In genomic region chr7:55127135-55127551, GRCh38 we compare ENCODE assay signal across 11 cellular contexts.
DNase-seq lines count a peak whose midpoint lies in the region; ATAC-seq and TF ChIP-seq lines count a peak whose summit lies in the region.
"Had no signal": no experiment of that assay in that cellular context is flagged by ENCODE, and none has a peak within 500 bp of the region (broad histone marks: within the 10 kb centered on the region; RNA-seq: fewer than 3 reads in every experiment).

No MANE protein-coding gene starts in this region.

- POLR2A ChIA-PET in HCT116 (lab: Charles Lee) = no interaction called here

- peak overlapping the region; percentile 70 for H3K4me2 ChIP-seq in HCT116 (ENCODE audit: low read length)

- intact Hi-C loops in HCT116 (cut with micrococcal nuclease) = no loop called here

- H3K79me2 ChIP-seq in HCT116 (ENCODE audit: insufficient read depth, low read length) = peaks cover 52% of the 10 kb centered on the region; the same call in 1 of the 2 replicates

- H3K4me1 ChIP-seq in HCT116 (ENCODE audit: control insufficient read depth in 1 of 2, insufficient read depth in 2 of 2, low read length in 2 of 2) = peaks cover 58 to 78% of the 10 kb centered on the region in 2 experiments
- H3K4me1 ChIP-seq in SJSA1 (replicated peaks) = peaks cover 55% of the 10 kb centered on the region
- peaks cover 47% of the 10 kb centered on the region for H3K4me1 ChIP-seq in stomach smooth muscle (ENCODE audit: control insufficient read depth, insufficient read depth, low read length)

- H3K9ac ChIP-seq in HCT116 (ENCODE audit: low read length) (no peak overlapping the region), stomach smooth muscle (ENCODE audit: low read length in 2 of 2) (no peak overlapping the region)

- H3K27me3 ChIP-seq in HCT116 (ENCODE audit: insufficient read depth, low read length) (no peaks in the 10 kb centered on the region), SJSA1 (replicated peaks) (no peaks in the 10 kb centered on the region), stomach smooth muscle (ENCODE audit: control insufficient read depth in 1 of 2, insufficient read depth in 2 of 2, low read length in 2 of 2) (no peaks in the 10 kb centered on the region)

- H3K36me3 ChIP-seq in HCT116 (ENCODE audit: control insufficient read depth in 1 of 2, insufficient read depth in 2 of 2, low read length in 2 of 2) = peaks cover 0 to 8% of the 10 kb centered on the region in 2 experiments; a peak in 1 of 4 replicates
- no peaks in the 10 kb centered on the region for H3K36me3 ChIP-seq in SJSA1
- no peaks in the 10 kb centered on the region for H3K36me3 ChIP-seq in stomach smooth muscle (ENCODE audit: control insufficient read depth in 2 of 2, insufficient read depth in 2 of 2, low read length in 2 of 2)

- no peak for TF ChIP-seq RAD21 in HCT116 (IDR thresholded peaks at IDR 0.05; ENCODE audit: low read depth)

- TF ChIP-seq POLR2A in HCT116 (IDR thresholded peaks at IDR 0.05; ENCODE audit: borderline replicate concordance, extremely low read depth, insufficient read depth, insufficient read length) = no peak

- H3K9me2 ChIP-seq in HCT116 (ENCODE audit: insufficient read depth) = no peaks in the 10 kb centered on the region

- H4K20me1 ChIP-seq in HCT116 (ENCODE audit: insufficient read depth) = no peaks in the 10 kb centered on the region

- H2AFZ ChIP-seq in HCT116 (ENCODE audit: low read depth, low read length, poor library complexity, severe bottlenecking) = no peak overlapping the region

- TF ChIP-seq CTCF in HCT116 (IDR thresholded peaks at IDR 0.05 in 2 of 3, conservative IDR thresholded peaks at IDR 0.05 in 1 of 3; ENCODE audit: borderline replicate concordance in 1 of 3, insufficient read depth in 1 of 3, low read depth in 2 of 3, low read length in 2 of 3) (no peak), foreskin fibroblast (IDR thresholded peaks at IDR 0.05; ENCODE audit: low read depth, low read length) (no peak)

- no peak for ATAC-seq in HCT116

- BruUV-seq in HCT116 (replicated peaks; lab: Mats Ljungman, UMichigan) = no TSS peak

- no peak for DNase-seq in HCT116 (ENCODE audit: low read depth, low spot score)
- DNase-seq in SJSA1 (ENCODE audit: low read depth in 1 of 2, low spot score in 2 of 2) = no peak
- peak; percentile 81 to 89 for DNase-seq in foreskin fibroblast
- DNase-seq in stimulated activated CD4-positive, alpha-beta T cell treated with anti-CD3 and anti-CD28 coated beads, Interleukin-2, amount 100 ng/mL, for 24 hours = no peak
- no peak for DNase-seq in stimulated activated naive CD4-positive, alpha-beta T cell treated with Interleukin-2 at 50 U/mL for 16 hours (lab: John Stamatoyannopoulos, UW)
- DNase-seq in retina = no peak
- no peak for DNase-seq in AG08396 (ENCODE audit: low spot score)
- DNase-seq: activated naive CD4-positive, alpha-beta T cell treated with anti-CD3 and anti-CD28 coated beads, Interleukin-2, amount 10 ng/mL, durations not matched to agents 7 days and 5 days; cerebellar nuclear complex; foreskin melanocyte had no signal

- CTCF ChIA-PET in HCT116 (lab: Charles Lee) = no interaction called here

- H3K9me3 ChIP-seq in HCT116 (ENCODE audit: control insufficient read depth in 1 of 2, insufficient read depth in 1 of 2, low read depth in 1 of 2, low read length in 2 of 2) = no peaks in the 10 kb centered on the region; a peak in 1 of 4 replicates
- H3K9me3 ChIP-seq in SJSA1 (replicated peaks) = no peaks in the 10 kb centered on the region
- no peaks in the 10 kb centered on the region for H3K9me3 ChIP-seq in stomach smooth muscle (ENCODE audit: control insufficient read depth in 2 of 2, low read length in 2 of 2)

- RAD21 ChIA-PET in HCT116 (lab: Charles Lee; ENCODE audit: low non-redundant PET in 1 of 2, low total read pairs in 2 of 2, uncharacterized antibody in 2 of 2, unreplicated experiment in 2 of 2) = no interaction called here

- no peak overlapping the region for H3K4me3 ChIP-seq in HCT116 (replicated peaks in 1 of 2; ENCODE audit: low read depth in 1 of 2, low read length in 2 of 2)
- no peak overlapping the region for H3K4me3 ChIP-seq in SJSA1
- H3K4me3 ChIP-seq in foreskin fibroblast (ENCODE audit: low read depth in 1 of 2, low read length in 2 of 2) = no peak overlapping the region
- H3K4me3 ChIP-seq in stomach smooth muscle (ENCODE audit: low read length in 2 of 2) = no peak overlapping the region

- H3K27ac ChIP-seq in HCT116 (ENCODE audit: low read depth, low read length) = peak overlapping the region; percentile 56
- H3K27ac ChIP-seq in SJSA1 = peak overlapping the region; percentile 77
- peak overlapping the region; percentile 92 for H3K27ac ChIP-seq in stomach smooth muscle (ENCODE audit: low read length)

TF ChIP-seq in HCT116, 20 proteins besides CTCF, POLR2A, EP300 and RAD21:
- TF ChIP-seq EZH2 (IDR thresholded peaks at IDR 0.05) (no peak), ATF3 (IDR thresholded peaks at IDR 0.05) (no peak), TCF7L2 (IDR thresholded peaks at IDR 0.05; ENCODE audit: borderline replicate concordance, extremely low read depth, insufficient read depth, insufficient read length) (no peak), YY1 (IDR thresholded peaks at IDR 0.05; ENCODE audit: extremely low read depth, insufficient replicate concordance, low read depth, low read length) (no peak), CEBPB (IDR thresholded peaks at IDR 0.05; ENCODE audit: low read depth) (no peak), ZFX (IDR thresholded peaks at IDR 0.05) (no peak), SIN3A (IDR thresholded peaks at IDR 0.05; ENCODE audit: low read depth) (no peak), EGR1 (IDR thresholded peaks at IDR 0.05; ENCODE audit: low read depth) (no peak)
- TF ChIP-seq, protein P1, sequence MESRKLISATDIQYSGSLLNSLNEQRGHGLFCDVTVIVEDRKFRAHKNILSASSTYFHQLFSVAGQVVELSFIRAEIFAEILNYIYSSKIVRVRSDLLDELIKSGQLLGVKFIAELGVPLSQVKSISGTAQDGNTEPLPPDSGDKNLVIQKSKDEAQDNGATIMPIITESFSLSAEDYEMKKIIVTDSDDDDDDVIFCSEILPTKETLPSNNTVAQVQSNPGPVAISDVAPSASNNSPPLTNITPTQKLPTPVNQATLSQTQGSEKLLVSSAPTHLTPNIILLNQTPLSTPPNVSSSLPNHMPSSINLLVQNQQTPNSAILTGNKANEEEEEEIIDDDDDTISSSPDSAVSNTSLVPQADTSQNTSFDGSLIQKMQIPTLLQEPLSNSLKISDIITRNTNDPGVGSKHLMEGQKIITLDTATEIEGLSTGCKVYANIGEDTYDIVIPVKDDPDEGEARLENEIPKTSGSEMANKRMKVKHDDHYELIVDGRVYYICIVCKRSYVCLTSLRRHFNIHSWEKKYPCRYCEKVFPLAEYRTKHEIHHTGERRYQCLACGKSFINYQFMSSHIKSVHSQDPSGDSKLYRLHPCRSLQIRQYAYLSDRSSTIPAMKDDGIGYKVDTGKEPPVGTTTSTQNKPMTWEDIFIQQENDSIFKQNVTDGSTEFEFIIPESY (IDR thresholded peaks at IDR 0.05; ENCODE audit: extremely low read depth, insufficient replicate concordance, low read length) = no peak
- TF ChIP-seq, protein P2, sequence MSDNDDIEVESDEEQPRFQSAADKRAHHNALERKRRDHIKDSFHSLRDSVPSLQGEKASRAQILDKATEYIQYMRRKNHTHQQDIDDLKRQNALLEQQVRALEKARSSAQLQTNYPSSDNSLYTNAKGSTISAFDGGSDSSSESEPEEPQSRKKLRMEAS (IDR thresholded peaks at IDR 0.05) = no peak

Comparison
In these comparisons a context has a peak if more than half of its experiments do, and no peak if none do; other contexts are left out.
1. DNase-seq: peak in foreskin fibroblast (2 of 2); none in HCT116 (single experiment), SJSA1 (0 of 2), stimulated activated CD4-positive, alpha-beta T cell treated with anti-CD3 and anti-CD28 coated beads, Interleukin-2, amount 100 ng/mL, for 24 hours (0 of 2), stimulated activated naive CD4-positive, alpha-beta T cell treated with Interleukin-2 at 50 U/mL for 16 hours (single experiment), retina (single experiment) and AG08396 (single experiment).
2. Peak in every context shown above with its lines, with median percentiles within 50 percentile points of each other: H3K27ac ChIP-seq.